Comparison of ENCODE assay signal across 4 cellular contexts in genomic region chr20:9368893-9369292, GRCh38.
A peak's percentile ranks its signal among the peaks of the same experiment; 100 is the strongest.
TF ChIP-seq lines count a peak whose summit lies in the region.

No MANE protein-coding gene starts in this region.

TF ChIP-seq in SK-N-SH, 30 proteins besides CTCF, POLR2A, EP300 and RAD21 (continued from another document):
- TF ChIP-seq, protein P1, sequence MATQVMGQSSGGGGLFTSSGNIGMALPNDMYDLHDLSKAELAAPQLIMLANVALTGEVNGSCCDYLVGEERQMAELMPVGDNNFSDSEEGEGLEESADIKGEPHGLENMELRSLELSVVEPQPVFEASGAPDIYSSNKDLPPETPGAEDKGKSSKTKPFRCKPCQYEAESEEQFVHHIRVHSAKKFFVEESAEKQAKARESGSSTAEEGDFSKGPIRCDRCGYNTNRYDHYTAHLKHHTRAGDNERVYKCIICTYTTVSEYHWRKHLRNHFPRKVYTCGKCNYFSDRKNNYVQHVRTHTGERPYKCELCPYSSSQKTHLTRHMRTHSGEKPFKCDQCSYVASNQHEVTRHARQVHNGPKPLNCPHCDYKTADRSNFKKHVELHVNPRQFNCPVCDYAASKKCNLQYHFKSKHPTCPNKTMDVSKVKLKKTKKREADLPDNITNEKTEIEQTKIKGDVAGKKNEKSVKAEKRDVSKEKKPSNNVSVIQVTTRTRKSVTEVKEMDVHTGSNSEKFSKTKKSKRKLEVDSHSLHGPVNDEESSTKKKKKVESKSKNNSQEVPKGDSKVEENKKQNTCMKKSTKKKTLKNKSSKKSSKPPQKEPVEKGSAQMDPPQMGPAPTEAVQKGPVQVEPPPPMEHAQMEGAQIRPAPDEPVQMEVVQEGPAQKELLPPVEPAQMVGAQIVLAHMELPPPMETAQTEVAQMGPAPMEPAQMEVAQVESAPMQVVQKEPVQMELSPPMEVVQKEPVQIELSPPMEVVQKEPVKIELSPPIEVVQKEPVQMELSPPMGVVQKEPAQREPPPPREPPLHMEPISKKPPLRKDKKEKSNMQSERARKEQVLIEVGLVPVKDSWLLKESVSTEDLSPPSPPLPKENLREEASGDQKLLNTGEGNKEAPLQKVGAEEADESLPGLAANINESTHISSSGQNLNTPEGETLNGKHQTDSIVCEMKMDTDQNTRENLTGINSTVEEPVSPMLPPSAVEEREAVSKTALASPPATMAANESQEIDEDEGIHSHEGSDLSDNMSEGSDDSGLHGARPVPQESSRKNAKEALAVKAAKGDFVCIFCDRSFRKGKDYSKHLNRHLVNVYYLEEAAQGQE (IDR thresholded peaks at IDR 0.05; ENCODE audit: low read depth, low read length): no peak

TF ChIP-seq in SK-N-SH treated with all-trans-retinoic acid at 6 μM for 48 hours, 23 proteins besides CTCF, POLR2A, EP300 and RAD21 (continued from another document):
- TF ChIP-seq PATZ1 (CRISPR knock-in tag; IDR thresholded peaks at IDR 0.05; ENCODE audit: borderline replicate concordance) (no peak), ARNTL (CRISPR knock-in tag; IDR thresholded peaks at IDR 0.05; ENCODE audit: borderline replicate concordance, low read depth) (no peak), GLIS3 (CRISPR knock-in tag; IDR thresholded peaks at IDR 0.05) (no peak), PPARA (CRISPR knock-in tag; IDR thresholded peaks at IDR 0.05; ENCODE audit: borderline replicate concordance) (no peak), ZFP3 (CRISPR knock-in tag; IDR thresholded peaks at IDR 0.05) (no peak), ZC3H10 (CRISPR knock-in tag; IDR thresholded peaks at IDR 0.05) (no peak), SNAI2 (CRISPR knock-in tag; IDR thresholded peaks at IDR 0.05) (no peak), ZNF70 (CRISPR knock-in tag; IDR thresholded peaks at IDR 0.05) (no peak)
- TF ChIP-seq, protein P2, sequence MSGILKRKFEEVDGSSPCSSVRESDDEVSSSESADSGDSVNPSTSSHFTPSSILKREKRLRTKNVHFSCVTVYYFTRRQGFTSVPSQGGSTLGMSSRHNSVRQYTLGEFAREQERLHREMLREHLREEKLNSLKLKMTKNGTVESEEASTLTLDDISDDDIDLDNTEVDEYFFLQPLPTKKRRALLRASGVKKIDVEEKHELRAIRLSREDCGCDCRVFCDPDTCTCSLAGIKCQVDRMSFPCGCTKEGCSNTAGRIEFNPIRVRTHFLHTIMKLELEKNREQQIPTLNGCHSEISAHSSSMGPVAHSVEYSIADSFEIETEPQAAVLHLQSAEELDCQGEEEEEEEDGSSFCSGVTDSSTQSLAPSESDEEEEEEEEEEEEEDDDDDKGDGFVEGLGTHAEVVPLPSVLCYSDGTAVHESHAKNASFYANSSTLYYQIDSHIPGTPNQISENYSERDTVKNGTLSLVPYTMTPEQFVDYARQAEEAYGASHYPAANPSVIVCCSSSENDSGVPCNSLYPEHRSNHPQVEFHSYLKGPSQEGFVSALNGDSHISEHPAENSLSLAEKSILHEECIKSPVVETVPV (CRISPR knock-in tag; IDR thresholded peaks at IDR 0.05): no peak

TF ChIP-seq in K562, 482 proteins besides CTCF, POLR2A, EP300 and RAD21 (continued from another document):
- no peak for TF ChIP-seq MLX (CRISPR knock-in tag; conservative IDR thresholded peaks at IDR 0.05)
- TF ChIP-seq MTA1 (IDR thresholded peaks at IDR 0.05; ENCODE audit: borderline replicate concordance): no peak
- no peak for TF ChIP-seq RBM15 (IDR thresholded peaks at IDR 0.05; ENCODE audit: insufficient read depth, low read length)
- no peak for TF ChIP-seq ETV6 (IDR thresholded peaks at IDR 0.05; ENCODE audit: borderline replicate concordance in 1 of 2, low read depth in 2 of 2, low read length in 1 of 2)
- TF ChIP-seq ETV6 (CRISPR knock-in tag; IDR thresholded peaks at IDR 0.05; ENCODE audit: borderline replicate concordance): no peak
- peak; percentile 88 for TF ChIP-seq NFIC (IDR thresholded peaks at IDR 0.05)
- no peak for TF ChIP-seq ZC3H4 (CRISPR knock-in tag; IDR thresholded peaks at IDR 0.05; ENCODE audit: borderline replicate concordance)
- TF ChIP-seq NR3C1 (CRISPR knock-in tag; IDR thresholded peaks at IDR 0.05): no peak
- peak; percentile 81 for TF ChIP-seq NFIX (CRISPR knock-in tag; IDR thresholded peaks at IDR 0.05; ENCODE audit: low read depth)
- TF ChIP-seq SRF (CRISPR knock-in tag; IDR thresholded peaks at IDR 0.05): no peak
- no peak for TF ChIP-seq ZNF717 (CRISPR knock-in tag; IDR thresholded peaks at IDR 0.05)

TF ChIP-seq in WTC11, 78 proteins besides CTCF, POLR2A, EP300 and RAD21:
- TF ChIP-seq, protein P3, sequence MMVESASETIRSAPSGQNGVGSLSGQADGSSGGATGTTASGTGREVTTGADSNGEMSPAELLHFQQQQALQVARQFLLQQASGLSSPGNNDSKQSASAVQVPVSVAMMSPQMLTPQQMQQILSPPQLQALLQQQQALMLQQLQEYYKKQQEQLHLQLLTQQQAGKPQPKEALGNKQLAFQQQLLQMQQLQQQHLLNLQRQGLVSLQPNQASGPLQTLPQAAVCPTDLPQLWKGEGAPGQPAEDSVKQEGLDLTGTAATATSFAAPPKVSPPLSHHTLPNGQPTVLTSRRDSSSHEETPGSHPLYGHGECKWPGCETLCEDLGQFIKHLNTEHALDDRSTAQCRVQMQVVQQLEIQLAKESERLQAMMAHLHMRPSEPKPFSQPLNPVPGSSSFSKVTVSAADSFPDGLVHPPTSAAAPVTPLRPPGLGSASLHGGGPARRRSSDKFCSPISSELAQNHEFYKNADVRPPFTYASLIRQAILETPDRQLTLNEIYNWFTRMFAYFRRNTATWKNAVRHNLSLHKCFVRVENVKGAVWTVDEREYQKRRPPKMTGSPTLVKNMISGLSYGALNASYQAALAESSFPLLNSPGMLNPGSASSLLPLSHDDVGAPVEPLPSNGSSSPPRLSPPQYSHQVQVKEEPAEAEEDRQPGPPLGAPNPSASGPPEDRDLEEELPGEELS (CRISPR knock-in tag; IDR thresholded peaks at IDR 0.05): no peak
- TF ChIP-seq TP53 (CRISPR knock-in tag; IDR thresholded peaks at IDR 0.05) (no peak), SMAD4 (CRISPR knock-in tag; IDR thresholded peaks at IDR 0.05) (no peak), NR1H2 (CRISPR knock-in tag; IDR thresholded peaks at IDR 0.05) (no peak), MXD4 (CRISPR knock-in tag; IDR thresholded peaks at IDR 0.05; ENCODE audit: borderline replicate concordance) (no peak), IRF2 (CRISPR knock-in tag; IDR thresholded peaks at IDR 0.05; ENCODE audit: borderline replicate concordance, low read depth) (no peak), HMGA2 (CRISPR knock-in tag; IDR thresholded peaks at IDR 0.05) (no peak), ATF3 (CRISPR knock-in tag; conservative IDR thresholded peaks at IDR 0.05) (no peak)
- TF ChIP-seq, protein P4, sequence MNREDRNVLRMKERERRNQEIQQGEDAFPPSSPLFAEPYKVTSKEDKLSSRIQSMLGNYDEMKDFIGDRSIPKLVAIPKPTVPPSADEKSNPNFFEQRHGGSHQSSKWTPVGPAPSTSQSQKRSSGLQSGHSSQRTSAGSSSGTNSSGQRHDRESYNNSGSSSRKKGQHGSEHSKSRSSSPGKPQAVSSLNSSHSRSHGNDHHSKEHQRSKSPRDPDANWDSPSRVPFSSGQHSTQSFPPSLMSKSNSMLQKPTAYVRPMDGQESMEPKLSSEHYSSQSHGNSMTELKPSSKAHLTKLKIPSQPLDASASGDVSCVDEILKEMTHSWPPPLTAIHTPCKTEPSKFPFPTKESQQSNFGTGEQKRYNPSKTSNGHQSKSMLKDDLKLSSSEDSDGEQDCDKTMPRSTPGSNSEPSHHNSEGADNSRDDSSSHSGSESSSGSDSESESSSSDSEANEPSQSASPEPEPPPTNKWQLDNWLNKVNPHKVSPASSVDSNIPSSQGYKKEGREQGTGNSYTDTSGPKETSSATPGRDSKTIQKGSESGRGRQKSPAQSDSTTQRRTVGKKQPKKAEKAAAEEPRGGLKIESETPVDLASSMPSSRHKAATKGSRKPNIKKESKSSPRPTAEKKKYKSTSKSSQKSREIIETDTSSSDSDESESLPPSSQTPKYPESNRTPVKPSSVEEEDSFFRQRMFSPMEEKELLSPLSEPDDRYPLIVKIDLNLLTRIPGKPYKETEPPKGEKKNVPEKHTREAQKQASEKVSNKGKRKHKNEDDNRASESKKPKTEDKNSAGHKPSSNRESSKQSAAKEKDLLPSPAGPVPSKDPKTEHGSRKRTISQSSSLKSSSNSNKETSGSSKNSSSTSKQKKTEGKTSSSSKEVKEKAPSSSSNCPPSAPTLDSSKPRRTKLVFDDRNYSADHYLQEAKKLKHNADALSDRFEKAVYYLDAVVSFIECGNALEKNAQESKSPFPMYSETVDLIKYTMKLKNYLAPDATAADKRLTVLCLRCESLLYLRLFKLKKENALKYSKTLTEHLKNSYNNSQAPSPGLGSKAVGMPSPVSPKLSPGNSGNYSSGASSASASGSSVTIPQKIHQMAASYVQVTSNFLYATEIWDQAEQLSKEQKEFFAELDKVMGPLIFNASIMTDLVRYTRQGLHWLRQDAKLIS (CRISPR knock-in tag; IDR thresholded peaks at IDR 0.05; ENCODE audit: borderline replicate concordance): no peak
- TF ChIP-seq, protein P5, sequence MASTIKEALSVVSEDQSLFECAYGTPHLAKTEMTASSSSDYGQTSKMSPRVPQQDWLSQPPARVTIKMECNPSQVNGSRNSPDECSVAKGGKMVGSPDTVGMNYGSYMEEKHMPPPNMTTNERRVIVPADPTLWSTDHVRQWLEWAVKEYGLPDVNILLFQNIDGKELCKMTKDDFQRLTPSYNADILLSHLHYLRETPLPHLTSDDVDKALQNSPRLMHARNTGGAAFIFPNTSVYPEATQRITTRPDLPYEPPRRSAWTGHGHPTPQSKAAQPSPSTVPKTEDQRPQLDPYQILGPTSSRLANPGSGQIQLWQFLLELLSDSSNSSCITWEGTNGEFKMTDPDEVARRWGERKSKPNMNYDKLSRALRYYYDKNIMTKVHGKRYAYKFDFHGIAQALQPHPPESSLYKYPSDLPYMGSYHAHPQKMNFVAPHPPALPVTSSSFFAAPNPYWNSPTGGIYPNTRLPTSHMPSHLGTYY (CRISPR knock-in tag; IDR thresholded peaks at IDR 0.05): no peak
